ENCODE assay signal across 1 cellular context in the genomic region with DNA sequence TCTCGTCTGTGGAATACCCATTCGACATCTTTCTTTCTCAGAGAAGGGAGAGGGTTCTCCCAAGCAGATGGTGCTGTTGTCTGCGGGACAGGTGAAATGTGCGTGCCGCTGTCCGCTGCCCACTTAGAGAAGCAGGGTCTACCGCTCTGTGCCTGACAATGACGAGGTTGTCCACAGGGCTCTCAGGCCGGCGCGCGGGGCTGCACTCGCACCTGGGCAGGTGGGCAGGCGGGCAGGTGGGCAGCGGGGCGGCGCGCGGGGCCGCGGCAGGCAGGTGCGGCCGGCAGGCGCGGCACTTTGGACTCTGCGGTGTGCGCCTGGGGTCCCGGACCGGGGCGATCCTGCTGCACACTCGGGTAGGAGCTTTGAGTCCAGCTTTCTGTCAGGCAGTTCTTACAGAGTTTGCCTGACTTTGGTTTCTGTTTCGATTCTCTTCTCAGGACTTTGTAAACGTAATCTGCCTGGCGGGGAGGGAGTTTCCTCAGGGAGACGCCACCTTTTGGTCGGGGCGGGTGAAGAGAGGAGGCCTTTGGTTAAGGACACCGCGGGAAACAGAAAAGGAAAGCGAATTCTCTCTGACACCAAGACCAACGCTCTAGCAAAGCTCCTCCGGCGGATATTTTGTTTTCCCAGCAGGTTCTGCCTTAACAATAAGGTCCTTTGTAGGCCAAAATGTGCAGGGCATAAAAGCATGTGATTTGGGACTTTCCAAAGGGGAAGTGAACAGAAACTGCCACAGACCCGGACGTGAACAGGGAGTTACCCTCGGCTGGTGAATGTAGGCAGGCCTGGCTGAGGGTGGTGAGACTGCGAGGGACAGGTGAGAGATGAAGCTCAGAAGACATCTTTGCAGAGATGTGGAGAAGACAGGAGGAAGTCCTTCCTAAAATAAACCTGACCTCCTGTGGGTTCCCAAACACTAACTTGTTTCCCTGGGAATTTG.
A peak's percentile ranks its signal among the peaks of the same experiment; 100 is the strongest.
TF ChIP-seq lines count a peak whose summit lies in the region.

A gene (minus strand): TSS at position 405 of the 943 bp plus-strand sequence. CDS start 377 bp downstream, at position 28.

TF ChIP-seq in H1, 55 proteins besides CTCF, POLR2A, EP300 and RAD21:
- no peak for TF ChIP-seq SRF (IDR thresholded peaks at IDR 0.05; ENCODE audit: low read depth, low read length)
- TF ChIP-seq JUND (IDR thresholded peaks at IDR 0.05; ENCODE audit: low read length), result no peak
- TF ChIP-seq ASH2L (IDR thresholded peaks at IDR 0.05; ENCODE audit: low read length), result peak; percentile 92
- TF ChIP-seq SAP30 (IDR thresholded peaks at IDR 0.05; ENCODE audit: insufficient read depth, insufficient replicate concordance, low read length), result peak; percentile 21
- TF ChIP-seq TBP (IDR thresholded peaks at IDR 0.05; ENCODE audit: low read depth, low read length), result no peak
- no peak for TF ChIP-seq BACH1 (IDR thresholded peaks at IDR 0.05; ENCODE audit: low read length)
- TF ChIP-seq SP4 (IDR thresholded peaks at IDR 0.05; ENCODE audit: low read length), result no peak
- no peak for TF ChIP-seq CBX8 (IDR thresholded peaks at IDR 0.05; ENCODE audit: borderline replicate concordance, low read depth, low read length)
- TF ChIP-seq NRF1 (IDR thresholded peaks at IDR 0.05; ENCODE audit: low read depth, low read length), result no peak
- TF ChIP-seq POU5F1 (IDR thresholded peaks at IDR 0.05; ENCODE audit: low read depth, low read length), result no peak
- TF ChIP-seq TCF12 (IDR thresholded peaks at IDR 0.05; ENCODE audit: low read depth, low read length), result no peak
- no peak for TF ChIP-seq KDM5A (IDR thresholded peaks at IDR 0.05; ENCODE audit: low read length)
- no peak for TF ChIP-seq CTBP2 (IDR thresholded peaks at IDR 0.05; ENCODE audit: borderline replicate concordance, insufficient read depth, insufficient read length, low read length)
- TF ChIP-seq SIN3A (conservative IDR thresholded peaks at IDR 0.05 in 1 of 2, IDR thresholded peaks at IDR 0.05 in 1 of 2; ENCODE audit: low read depth in 1 of 2, low read length in 2 of 2), result no peak; a peak in 1 of 4 replicates
- TF ChIP-seq, protein P1, sequence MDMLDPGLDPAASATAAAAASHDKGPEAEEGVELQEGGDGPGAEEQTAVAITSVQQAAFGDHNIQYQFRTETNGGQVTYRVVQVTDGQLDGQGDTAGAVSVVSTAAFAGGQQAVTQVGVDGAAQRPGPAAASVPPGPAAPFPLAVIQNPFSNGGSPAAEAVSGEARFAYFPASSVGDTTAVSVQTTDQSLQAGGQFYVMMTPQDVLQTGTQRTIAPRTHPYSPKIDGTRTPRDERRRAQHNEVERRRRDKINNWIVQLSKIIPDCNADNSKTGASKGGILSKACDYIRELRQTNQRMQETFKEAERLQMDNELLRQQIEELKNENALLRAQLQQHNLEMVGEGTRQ (IDR thresholded peaks at IDR 0.05; ENCODE audit: low read length), result no peak
- TF ChIP-seq GTF2F1 (IDR thresholded peaks at IDR 0.05; ENCODE audit: borderline replicate concordance, low read depth, low read length), result no peak
- no peak for TF ChIP-seq BCL11A (IDR thresholded peaks at IDR 0.05; ENCODE audit: low read depth in 2 of 2, low read length in 2 of 2)
- TF ChIP-seq, protein P2, sequence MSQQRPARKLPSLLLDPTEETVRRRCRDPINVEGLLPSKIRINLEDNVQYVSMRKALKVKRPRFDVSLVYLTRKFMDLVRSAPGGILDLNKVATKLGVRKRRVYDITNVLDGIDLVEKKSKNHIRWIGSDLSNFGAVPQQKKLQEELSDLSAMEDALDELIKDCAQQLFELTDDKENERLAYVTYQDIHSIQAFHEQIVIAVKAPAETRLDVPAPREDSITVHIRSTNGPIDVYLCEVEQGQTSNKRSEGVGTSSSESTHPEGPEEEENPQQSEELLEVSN (IDR thresholded peaks at IDR 0.05), result peak; percentile 59; the same call in 1 of the 2 replicates
- TF ChIP-seq KDM1A (IDR thresholded peaks at IDR 0.05; ENCODE audit: borderline replicate concordance, low read length), result no peak
- peak; percentile 31 for TF ChIP-seq KDM4A (IDR thresholded peaks at IDR 0.05; ENCODE audit: low read depth, low read length, severe bottlenecking)
- TF ChIP-seq CREB1 (IDR thresholded peaks at IDR 0.05), result peak; percentile 20; the same call in 1 of the 2 replicates
- no peak for TF ChIP-seq JUN (IDR thresholded peaks at IDR 0.05; ENCODE audit: low read depth, low read length)
- no peak for TF ChIP-seq SUZ12 (IDR thresholded peaks at IDR 0.05; ENCODE audit: low read length)
- TF ChIP-seq CEBPB (IDR thresholded peaks at IDR 0.05; ENCODE audit: low read depth, low read length), result no peak
- TF ChIP-seq YY1 (IDR thresholded peaks at IDR 0.05; ENCODE audit: low read depth, low read length), result no peak
- TF ChIP-seq RBBP5 (IDR thresholded peaks at IDR 0.05; ENCODE audit: borderline replicate concordance, low read depth, low read length), result peak; percentile 64
- 0 out of 2 replicates have a peak, but pooled peaks have one; percentile 2 for TF ChIP-seq TAF1 (IDR thresholded peaks at IDR 0.05; ENCODE audit: low read depth, low read length)
- no peak for TF ChIP-seq RNF2 (IDR thresholded peaks at IDR 0.05; ENCODE audit: borderline replicate concordance, low read depth, low read length, missing control alignments, poor library complexity, severe bottlenecking)
- TF ChIP-seq SP2 (IDR thresholded peaks at IDR 0.05; ENCODE audit: low read length), result no peak
- TF ChIP-seq ZNF274 (IDR thresholded peaks at IDR 0.05; ENCODE audit: borderline replicate concordance, extremely low read depth, low read length), result no peak
TF ChIP-seq in H1: peak in this region for 7.
